Comparison of ENCODE assay signal across 13 cellular contexts in the genomic region with DNA sequence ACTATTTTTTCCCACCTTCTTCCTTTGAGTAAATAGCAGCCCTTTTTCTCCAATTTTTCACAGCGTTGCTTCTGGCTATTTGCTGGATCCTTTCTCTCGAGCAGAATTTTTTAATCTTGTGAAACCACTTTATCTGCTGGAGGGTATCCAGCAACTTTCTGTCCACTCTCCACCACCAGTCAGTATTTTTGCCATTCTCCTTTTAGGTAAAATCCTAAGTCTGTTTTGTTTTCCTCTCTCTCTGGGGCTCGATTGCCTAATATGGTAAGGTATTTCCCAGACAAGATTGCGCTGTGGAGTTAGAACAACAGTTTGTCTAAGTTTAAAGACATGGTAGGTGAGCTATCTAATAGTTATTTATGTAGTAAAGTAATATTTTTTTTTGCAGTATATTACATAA.
DNase-seq lines count a peak whose midpoint lies in the region; ATAC-seq and TF ChIP-seq lines count a peak whose summit lies in the region.
"Had no signal": no experiment of that assay in that cellular context is flagged by ENCODE, and none has a peak within 500 bp of the region (broad histone marks: within the 10 kb centered on the region; RNA-seq: fewer than 3 reads in every experiment).

No MANE protein-coding gene starts in this region.

- 30 to 40% (median 33%) methylated on average over 4 of the region's 4 CpGs for WGBS in heart left ventricle, 4 donors

- H3K27me3 ChIP-seq in AG04450 (ENCODE audit: control insufficient read depth, insufficient read depth, low read length) (no peaks in the 10 kb centered on the region), ascending aorta (no peaks in the 10 kb centered on the region), heart left ventricle (peaks cover 0 to 6% (median 0%) of the 10 kb centered on the region in 9 donors)
- no peaks in the 10 kb centered on the region for H3K27me3 ChIP-seq in CD8-positive, alpha-beta T cell (ENCODE audit: insufficient read depth, low read length)
- H3K27me3 ChIP-seq in CD4-positive, alpha-beta T cell (ENCODE audit: control insufficient read depth, insufficient read depth, low read length): no peaks in the 10 kb centered on the region

- CTCF ChIA-PET in AG04450 (lab: Charles Lee): interaction anchor here (1.2 to 2.1 kb wide), 3 partner anchors 72 to 215 kb away, joined by 3 to 15 read pairs (median 5); no protein-coding TSS in a partner anchor
- CTCF ChIA-PET in CD8-positive, alpha-beta T cell (lab: Charles Lee): no interaction called here
- CTCF ChIA-PET in CD4-positive, alpha-beta T cell (lab: Charles Lee): no interaction called here

- peak in 3 of 4 donors; percentile 61 to 76 (median 62) for ATAC-seq in heart left ventricle
- ATAC-seq in CD8-positive, alpha-beta T cell: no peak
- no peak for ATAC-seq in CD4-positive, alpha-beta T cell (ENCODE audit: poor library complexity)
- ATAC-seq: activated T-cell treated with anti-CD3 and anti-CD28 coated beads, Interleukin-2, amount 50 U/mL, for 4 hours; esophagus mucosa had no signal

- POLR2A ChIA-PET in AG04450 (lab: Yijun Ruan, JAX): interaction anchor here (0.7 to 1.2 kb wide), 4 partner anchors 34 to 164 kb away, joined by 3 read pairs; no protein-coding TSS in a partner anchor
- POLR2A ChIA-PET in CD8-positive, alpha-beta T cell (lab: Charles Lee): no interaction called here
- POLR2A ChIA-PET in CD4-positive, alpha-beta T cell (lab: Charles Lee): interaction anchor here (0.6 kb wide), 1 partner anchor 494 kb away, joined by 3 read pairs; no protein-coding TSS in a partner anchor

- H3K36me3 ChIP-seq in ascending aorta: no peaks in the 10 kb centered on the region
- peaks cover 0 to 57% (median 30%) of the 10 kb centered on the region in 9 donors for H3K36me3 ChIP-seq in heart left ventricle
- H3K36me3 ChIP-seq in CD8-positive, alpha-beta T cell (ENCODE audit: insufficient read depth, low read length): no peaks in the 10 kb centered on the region

- H3K4me3 Mint-ChIP-seq in osteocyte (ENCODE audit: unreplicated experiment): peak overlapping the region; percentile 61
- H3K4me3 Mint-ChIP-seq in CD8-positive, alpha-beta T cell: no peak overlapping the region
- no peak overlapping the region for H3K4me3 Mint-ChIP-seq in CD4-positive, alpha-beta T cell
- H3K4me3 Mint-ChIP-seq: activated T-cell treated with anti-CD3 and anti-CD28 coated beads, Interleukin-2, amount 50 U/mL, for 4 hours had no signal

- no peak for TF ChIP-seq POLR2A in heart left ventricle (IDR thresholded peaks at IDR 0.05)

- intact Hi-C loops in ascending aorta (cut with DNase I) (loop anchor here (5.0 kb wide), 2 partner anchors 67 to 82 kb away; no protein-coding TSS in a partner anchor), heart left ventricle (cut with DNase I) (loop anchor here in 5 of 10 donors (5.0 to 10.0 kb wide), 5 partner anchors 57 to 99 kb away; no protein-coding TSS in a partner anchor)
- intact Hi-C loops in CD8-positive, alpha-beta T cell (cut with DNase I, micrococcal nuclease): no loop called here
- intact Hi-C loops in CD4-positive, alpha-beta T cell (cut with DNase I, micrococcal nuclease): no loop called here

- peak overlapping the region; percentile 84 for H3K27ac Mint-ChIP-seq in osteocyte (ENCODE audit: unreplicated experiment)
- no peak overlapping the region for H3K27ac Mint-ChIP-seq in CD8-positive, alpha-beta T cell
- H3K27ac Mint-ChIP-seq in CD4-positive, alpha-beta T cell: no peak overlapping the region

- H3K4me1 Mint-ChIP-seq in osteocyte (ENCODE audit: unreplicated experiment): peaks cover 25% of the 10 kb centered on the region
- H3K4me1 Mint-ChIP-seq in CD8-positive, alpha-beta T cell (ENCODE audit: low read depth): no peaks in the 10 kb centered on the region
- no peaks in the 10 kb centered on the region for H3K4me1 Mint-ChIP-seq in CD4-positive, alpha-beta T cell (ENCODE audit: low read depth)

- H3K27me3 Mint-ChIP-seq in osteocyte (ENCODE audit: unreplicated experiment): no peaks in the 10 kb centered on the region
- H3K27me3 Mint-ChIP-seq in CD8-positive, alpha-beta T cell (ENCODE audit: low read depth): no peaks in the 10 kb centered on the region
- no peaks in the 10 kb centered on the region for H3K27me3 Mint-ChIP-seq in CD4-positive, alpha-beta T cell

- H3K36me3 Mint-ChIP-seq in osteocyte (ENCODE audit: unreplicated experiment): peaks cover 4% of the 10 kb centered on the region
- H3K36me3 Mint-ChIP-seq in CD8-positive, alpha-beta T cell: peaks cover 32% of the 10 kb centered on the region
- peaks cover 61% of the 10 kb centered on the region for H3K36me3 Mint-ChIP-seq in CD4-positive, alpha-beta T cell (ENCODE audit: low read depth)

- no peaks in the 10 kb centered on the region for H3K9me3 Mint-ChIP-seq in osteocyte (ENCODE audit: unreplicated experiment)
- no peaks in the 10 kb centered on the region for H3K9me3 Mint-ChIP-seq in CD8-positive, alpha-beta T cell
- no peaks in the 10 kb centered on the region for H3K9me3 Mint-ChIP-seq in CD4-positive, alpha-beta T cell
- H3K9me3 Mint-ChIP-seq: activated T-cell treated with anti-CD3 and anti-CD28 coated beads, Interleukin-2, amount 50 U/mL, for 4 hours had no signal

- DNase-seq in AG04450 (ENCODE audit: low read depth, low spot score) (peak; percentile 75), ascending aorta (ENCODE audit: low spot score in 2 of 2) (peak in 1 of 2 donors; percentile 72), heart left ventricle (no peak), osteocyte (ENCODE audit: extremely low spot score, unreplicated experiment) (no peak), GM19238 (ENCODE audit: insufficient read length, low spot score) (no peak), NCI-H1694 (lab: John Stamatoyannopoulos, UW) (no peak)
- no peak for DNase-seq in CD8-positive, alpha-beta T cell
- DNase-seq in CD4-positive, alpha-beta T cell: no peak
- DNase-seq: activated T-cell treated with anti-CD3 and anti-CD28 coated beads, Interleukin-2, amount 50 U/mL, for 4 hours; AML-193; MV-4-11 had no signal

- TF ChIP-seq CTCF in AG04450 (IDR thresholded peaks at IDR 0.05; ENCODE audit: low read depth, low read length) (no peak), ascending aorta (IDR thresholded peaks at IDR 0.05) (no peak), heart left ventricle (IDR thresholded peaks at IDR 0.05) (no peak), osteocyte (IDR thresholded peaks at IDR 0.05) (no peak)
- no peak for TF ChIP-seq CTCF in CD8-positive, alpha-beta T cell (IDR thresholded peaks at IDR 0.05)
- no peak for TF ChIP-seq CTCF in CD4-positive, alpha-beta T cell (IDR thresholded peaks at IDR 0.05)

- no peak overlapping the region for H3K4me3 ChIP-seq in AG04450 (ENCODE audit: low read depth, low read length)
- peak overlapping the region in 1 of 2 donors; percentile 45 for H3K4me3 ChIP-seq in ascending aorta
- peak overlapping the region in 1 of 12 donors; percentile 15 for H3K4me3 ChIP-seq in heart left ventricle
- no peak overlapping the region for H3K4me3 ChIP-seq in CD8-positive, alpha-beta T cell (ENCODE audit: low read depth, low read length)
- H3K4me3 ChIP-seq: SK-N-MC had no signal

- H3K27ac ChIP-seq in AG04450 (ENCODE audit: low read depth, low read length) (peak overlapping the region; percentile 87), ascending aorta (peak overlapping the region; percentile 90 to 91), heart left ventricle (peak overlapping the region; percentile 62 to 90 (median 80))
- H3K27ac ChIP-seq in CD8-positive, alpha-beta T cell (ENCODE audit: low read depth, low read length): no peak overlapping the region
- no peak overlapping the region for H3K27ac ChIP-seq in CD4-positive, alpha-beta T cell (ENCODE audit: low read depth, low read length)
- H3K27ac ChIP-seq: SK-N-MC had no signal

- H3K9me3 ChIP-seq in AG04450 (ENCODE audit: control insufficient read depth, insufficient read depth, low read length) (no peaks in the 10 kb centered on the region), ascending aorta (no peaks in the 10 kb centered on the region), heart left ventricle (no peaks in the 10 kb centered on the region)
- H3K9me3 ChIP-seq in CD8-positive, alpha-beta T cell (ENCODE audit: low read length): no peaks in the 10 kb centered on the region
- H3K9me3 ChIP-seq in CD4-positive, alpha-beta T cell (ENCODE audit: control insufficient read depth, low read length): no peaks in the 10 kb centered on the region

- peaks cover 0 to 23% of the 10 kb centered on the region in 2 donors for H3K4me1 ChIP-seq in ascending aorta
- peaks cover 0 to 46% (median 12%) of the 10 kb centered on the region in 12 donors for H3K4me1 ChIP-seq in heart left ventricle
- no peaks in the 10 kb centered on the region for H3K4me1 ChIP-seq in CD8-positive, alpha-beta T cell (ENCODE audit: insufficient read depth, low read length)

Comparison
In these comparisons a context has a peak if more than half of its experiments do, and no peak if none do; other contexts are left out.
1. H3K27ac ChIP-seq: peak in AG04450 (single experiment), ascending aorta (2 of 2) and heart left ventricle (12 of 12); none in CD8-positive, alpha-beta T cell (single experiment) and CD4-positive, alpha-beta T cell (single experiment).
2. ATAC-seq: peak in heart left ventricle (3 of 4); none in CD8-positive, alpha-beta T cell (single experiment) and CD4-positive, alpha-beta T cell (single experiment).